Comparison of ENCODE assay signal across 8 cellular contexts in the genomic region with DNA sequence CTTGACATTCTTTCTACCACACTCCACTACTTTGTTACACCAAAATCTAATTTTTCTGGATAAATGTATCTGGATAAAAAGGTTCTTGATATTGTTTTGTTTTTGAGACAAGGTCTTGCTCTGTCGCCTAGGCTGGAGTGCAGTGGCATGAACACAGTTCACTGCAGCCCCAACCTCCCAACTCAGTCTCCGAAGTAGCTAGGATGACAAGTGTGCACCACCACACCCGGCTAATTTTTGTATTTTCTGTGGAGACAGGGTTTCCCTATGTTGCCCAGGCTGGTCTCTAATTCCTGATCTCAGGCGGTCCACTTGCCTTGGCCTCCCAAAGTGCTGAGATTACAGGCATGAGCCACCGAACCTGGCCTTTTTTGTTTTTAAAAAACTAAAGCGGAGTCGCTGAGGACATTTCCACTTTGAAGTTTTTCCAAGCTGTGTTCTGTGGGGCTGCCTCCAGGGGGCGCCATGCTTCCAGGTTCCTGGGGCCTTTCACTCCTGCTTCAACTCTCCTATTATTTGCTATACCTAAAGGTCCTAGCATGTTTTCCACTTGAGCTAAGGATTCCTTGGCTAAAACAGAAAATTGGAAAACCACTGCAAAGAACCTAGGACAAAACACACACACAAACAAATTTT. TPM values are rescaled to one million over a fixed set of nuclear protein-coding genes. Genes with fewer than 3 reads are reported as not detected.
DNase-seq lines count a peak whose midpoint lies in the region; ATAC-seq and TF ChIP-seq lines count a peak whose summit lies in the region.

No MANE protein-coding gene starts in this region.

- no peaks in the 10 kb centered on the region; the same call in 1 of the 2 replicates for H3K36me3 Mint-ChIP-seq in WTC11

- 58 to 69% methylated on average over 8 of the region's 8 CpGs for whole genome bisulfite sequencing in tibial nerve, 2 donors

- no peaks in the 10 kb centered on the region for H3K36me3 ChIP-seq in tibial nerve

- CTCF ChIA-PET in WTC11 (lab: Charles Lee): interaction anchor here (0.6 to 3.3 kb wide), 37 partner anchors 9 to 371 kb away, joined by 3 to 40 read pairs (median 4); a partner anchor contains a TSS

- no peaks in the 10 kb centered on the region for H3K27me3 Mint-ChIP-seq in WTC11 (ENCODE audit: low read depth)

- no peak overlapping the region for H3K4me3 ChIP-seq in tibial nerve

- POLR2A ChIA-PET in WTC11 (lab: Charles Lee): interaction anchor here (1.2 kb wide), 1 partner anchor 100 kb away, joined by 4 read pairs; no protein-coding TSS in a partner anchor

- no peak for TF ChIP-seq EP300 in tibial nerve (IDR thresholded peaks at IDR 0.05)

- H3K27ac Mint-ChIP-seq in WTC11: peak overlapping the region; percentile 57; the same call in 1 of the 2 replicates

- intact Hi-C loops in head of caudate nucleus (cut with DNase I): no loop called here

- ATAC-seq in WTC11 (no peak), HG02763 (IDR thresholded peaks at IDR 0.05; ENCODE audit: unreplicated experiment) (no peak)

- no peaks in the 10 kb centered on the region for H3K27me3 ChIP-seq in tibial nerve

- H3K4me1 Mint-ChIP-seq in WTC11: peaks cover 26% of the 10 kb centered on the region

- H3K9me3 Mint-ChIP-seq in WTC11: no peaks in the 10 kb centered on the region

- peaks cover 0 to 10% (median 0%) of the 10 kb centered on the region in 4 donors for H3K4me1 ChIP-seq in tibial nerve

- DNase-seq in activated T-cell treated with anti-CD3 and anti-CD28 coated beads for 48 hours (ENCODE audit: low read depth) (peak; percentile 26), activated T-cell treated with anti-CD3 and anti-CD28 coated beads for 4 hours (no peak), WTC11 (ENCODE audit: low spot score) (peak; percentile 57), head of caudate nucleus (peak in 27 of 42 donors; percentile 17 to 82 (median 46)), tibial nerve (ENCODE audit: low spot score in 2 of 2) (no peak), COLO829 (ENCODE audit: low spot score) (no peak), SIG-M5 (lab: John Stamatoyannopoulos, UW) (no peak)

- H3K27ac ChIP-seq in tibial nerve: peak overlapping the region in 1 of 4 donors; percentile 45

- no peak for TF ChIP-seq POLR2A in tibial nerve (IDR thresholded peaks at IDR 0.05)

- H3K4me3 Mint-ChIP-seq in WTC11: no peak overlapping the region

- peak; percentile 92 for TF ChIP-seq CTCF in WTC11 (IDR thresholded peaks at IDR 0.05)
- TF ChIP-seq CTCF in tibial nerve (IDR thresholded peaks at IDR 0.05): peak in 4 of 5 experiments; percentile 34 to 43 (median 40)

- no peaks in the 10 kb centered on the region for H3K9me3 ChIP-seq in tibial nerve

TF ChIP-seq in WTC11, 78 proteins besides CTCF, POLR2A, EP300 and RAD21:
- TF ChIP-seq OVOL2 (CRISPR knock-in tag; IDR thresholded peaks at IDR 0.05; ENCODE audit: borderline replicate concordance) (no peak), ZNF219 (CRISPR knock-in tag; IDR thresholded peaks at IDR 0.05; ENCODE audit: borderline replicate concordance) (no peak), MXD4 (CRISPR knock-in tag; IDR thresholded peaks at IDR 0.05; ENCODE audit: borderline replicate concordance) (no peak), SP1 (CRISPR knock-in tag; conservative IDR thresholded peaks at IDR 0.05) (no peak), ETV6 (CRISPR knock-in tag; IDR thresholded peaks at IDR 0.05) (no peak), PRRX2 (CRISPR knock-in tag; IDR thresholded peaks at IDR 0.05) (no peak), ZBTB21 (CRISPR knock-in tag; IDR thresholded peaks at IDR 0.05; ENCODE audit: borderline replicate concordance) (no peak), ZNF121 (CRISPR knock-in tag; IDR thresholded peaks at IDR 0.05) (no peak), IRF2 (CRISPR knock-in tag; IDR thresholded peaks at IDR 0.05; ENCODE audit: borderline replicate concordance, low read depth) (no peak), GTF2I (CRISPR knock-in tag; conservative IDR thresholded peaks at IDR 0.05) (no peak), ZNF396 (CRISPR knock-in tag; IDR thresholded peaks at IDR 0.05; ENCODE audit: borderline replicate concordance) (no peak), EMX1 (CRISPR knock-in tag; IDR thresholded peaks at IDR 0.05) (no peak), MYBL2 (CRISPR knock-in tag; IDR thresholded peaks at IDR 0.05) (no peak)
- TF ChIP-seq, protein P1, sequence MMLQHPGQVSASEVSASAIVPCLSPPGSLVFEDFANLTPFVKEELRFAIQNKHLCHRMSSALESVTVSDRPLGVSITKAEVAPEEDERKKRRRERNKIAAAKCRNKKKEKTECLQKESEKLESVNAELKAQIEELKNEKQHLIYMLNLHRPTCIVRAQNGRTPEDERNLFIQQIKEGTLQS (CRISPR knock-in tag; conservative IDR thresholded peaks at IDR 0.05): no peak
- TF ChIP-seq, protein P2, sequence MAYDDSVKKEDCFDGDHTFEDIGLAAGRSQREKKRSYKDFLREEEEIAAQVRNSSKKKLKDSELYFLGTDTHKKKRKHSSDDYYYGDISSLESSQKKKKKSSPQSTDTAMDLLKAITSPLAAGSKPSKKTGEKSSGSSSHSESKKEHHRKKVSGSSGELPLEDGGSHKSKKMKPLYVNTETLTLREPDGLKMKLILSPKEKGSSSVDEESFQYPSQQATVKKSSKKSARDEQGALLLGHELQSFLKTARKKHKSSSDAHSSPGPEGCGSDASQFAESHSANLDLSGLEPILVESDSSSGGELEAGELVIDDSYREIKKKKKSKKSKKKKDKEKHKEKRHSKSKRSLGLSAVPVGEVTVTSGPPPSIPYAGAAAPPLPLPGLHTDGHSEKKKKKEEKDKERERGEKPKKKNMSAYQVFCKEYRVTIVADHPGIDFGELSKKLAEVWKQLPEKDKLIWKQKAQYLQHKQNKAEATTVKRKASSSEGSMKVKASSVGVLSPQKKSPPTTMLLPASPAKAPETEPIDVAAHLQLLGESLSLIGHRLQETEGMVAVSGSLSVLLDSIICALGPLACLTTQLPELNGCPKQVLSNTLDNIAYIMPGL (CRISPR knock-in tag; IDR thresholded peaks at IDR 0.05): no peak

RNA-seq across cellular contexts. Expression of a gene that starts 14.1 kb away (rescaled TPM):
- total RNA-seq in WTC11 (2021) (0.26 to 0.41 TPM (median 0.39 TPM) in 3 replicates), tibial nerve (100 to 1,000 TPM in 3 of 4 donors, 10 to 100 TPM in 1; 49.2 to 191 (median 141) TPM)

RNA-seq across cellular contexts. Expression of a gene that starts 39.2 kb away (rescaled TPM):
- total RNA-seq in WTC11 (2021) (16.9 to 23.3 TPM (median 16.9 TPM) in 3 replicates), tibial nerve (10 to 100 TPM in 2 of 4 donors, 1 to 10 TPM in 2; 6.0 to 22.8 (median 10.8) TPM)

Comparison
In these comparisons a context has a peak if more than half of its experiments do, and no peak if none do; other contexts are left out.
1. DNase-seq: peak in activated T-cell treated with anti-CD3 and anti-CD28 coated beads for 48 hours (single experiment), WTC11 (single experiment) and head of caudate nucleus (27 of 42); none in activated T-cell treated with anti-CD3 and anti-CD28 coated beads for 4 hours (single experiment), tibial nerve (0 of 2), COLO829 (single experiment) and SIG-M5 (single experiment).
2. RNA of a gene that starts 14.1 kb away (total RNA-seq): 49.2 to 191 TPM in tibial nerve; 0.26 to 0.41 TPM in WTC11; every median in the first group is over 10 times any median in the second.